Comparison of ENCODE assay signal across 8 cellular contexts in genomic region chr9:5608298-5609254, GRCh38. TPM values are rescaled to one million over a fixed set of nuclear protein-coding genes. Genes with fewer than 3 reads are reported as not detected.
DNase-seq lines count a peak whose midpoint lies in the region; ATAC-seq, FAIRE-seq and TF ChIP-seq lines count a peak whose summit lies in the region.

No MANE protein-coding gene starts in this region.

- POLR2A ChIA-PET in activated CD8-positive, alpha-beta T cell treated with anti-CD3 and anti-CD28 coated beads for 36 hours (lab: Charles Lee) = no interaction called here
- POLR2A ChIA-PET in HepG2 (lab: Yijun Ruan, JAX) = interaction anchor here (1.3 to 1.4 kb wide), 2 partner anchors 8 to 20 kb away, joined by 8 to 12 read pairs; partner anchors contain the start of gene RIC1

- DNase-seq in GM18507 (ENCODE audit: extremely low spot score, insufficient read length, low read depth) = no peak
- no peak for DNase-seq in activated CD8-positive, alpha-beta T cell treated with anti-CD3 and anti-CD28 coated beads for 36 hours
- peak; percentile 49 for DNase-seq in HepG2 (ENCODE audit: low spot score)
- DNase-seq in vagina (ENCODE audit: extremely low spot score in 2 of 2) = no peak
- DNase-seq in NCI-H187 (lab: John Stamatoyannopoulos, UW) = no peak
- no peak for DNase-seq in DMS79 (lab: John Stamatoyannopoulos, UW)

- no peaks in the 10 kb centered on the region for H3K9me3 ChIP-seq in HepG2 (ENCODE audit: low read length)
- H3K9me3 ChIP-seq in vagina = no peaks in the 10 kb centered on the region

- no peaks in the 10 kb centered on the region for H3K36me3 Mint-ChIP-seq in activated CD8-positive, alpha-beta T cell treated with anti-CD3 and anti-CD28 coated beads for 36 hours (ENCODE audit: low read depth)

- peak overlapping the region; percentile 52 for H3K9ac ChIP-seq in HepG2 (ENCODE audit: insufficient read depth, low read depth, low read length)

- H3K4me2 ChIP-seq in HepG2 (ENCODE audit: low read depth, low read length) = peak overlapping the region; percentile 72

- H3K27me3 Mint-ChIP-seq in activated CD8-positive, alpha-beta T cell treated with anti-CD3 and anti-CD28 coated beads for 36 hours = no peaks in the 10 kb centered on the region

- in situ Hi-C loops in HepG2 (cut with HindIII; ENCODE audit: extremely low pct_ligation_motif_present, low pct_unique_long_range_greater_than_20kb) = no loop called here

- no peaks in the 10 kb centered on the region for H3K36me3 ChIP-seq in HepG2 (replicated peaks in 1 of 2; ENCODE audit: control insufficient read depth in 1 of 2, insufficient read depth in 2 of 2, low read length in 2 of 2)
- H3K36me3 ChIP-seq in vagina = no peaks in the 10 kb centered on the region

- peak overlapping the region; percentile 5 for H3K27ac ChIP-seq in HepG2 (ENCODE audit: extremely low read length, insufficient read depth, low read length)
- H3K27ac ChIP-seq in vagina = no peak overlapping the region

- ATAC-seq in HG03039 (IDR thresholded peaks at IDR 0.05; ENCODE audit: unreplicated experiment) (peak; percentile 54), HepG2 (peak; percentile 99), HG03045 (IDR thresholded peaks at IDR 0.05; ENCODE audit: unreplicated experiment) (no peak)
- ATAC-seq in activated CD8-positive, alpha-beta T cell treated with anti-CD3 and anti-CD28 coated beads for 36 hours = peak; percentile 88

- peaks cover 15% of the 10 kb centered on the region for H3K4me1 Mint-ChIP-seq in activated CD8-positive, alpha-beta T cell treated with anti-CD3 and anti-CD28 coated beads for 36 hours (ENCODE audit: low read depth)

- no TSS peak for BruUV-seq in HepG2 (replicated peaks; lab: Mats Ljungman, UMichigan)

- TF ChIP-seq EP300 in HepG2 (IDR thresholded peaks at IDR 0.05; ENCODE audit: low read depth in 2 of 2, low read length in 2 of 2) (no peak), HepG2 (CRISPR knock-in tag; IDR thresholded peaks at IDR 0.05; ENCODE audit: borderline replicate concordance) (no peak)

- no peak for TF ChIP-seq POLR2A in HepG2 (IDR thresholded peaks at IDR 0.05; ENCODE audit: insufficient read depth in 1 of 2, low read depth in 2 of 2, low read length in 2 of 2)
- no peak for TF ChIP-seq POLR2A in vagina (IDR thresholded peaks at IDR 0.05)

- TF ChIP-seq RAD21 in HepG2 (CRISPR knock-in tag; IDR thresholded peaks at IDR 0.05) = no peak

- H3K4me1 ChIP-seq in HepG2 (ENCODE audit: insufficient read depth, low read length) (peaks cover 5% of the 10 kb centered on the region), vagina (peaks cover 27% of the 10 kb centered on the region)

- H3K27ac Mint-ChIP-seq in activated CD8-positive, alpha-beta T cell treated with anti-CD3 and anti-CD28 coated beads for 36 hours = peak overlapping the region; percentile 70

- H4K20me1 ChIP-seq in HepG2 (ENCODE audit: insufficient read depth, low read length) = no peaks in the 10 kb centered on the region

- TF ChIP-seq CTCF in activated CD8-positive, alpha-beta T cell treated with anti-CD3 and anti-CD28 coated beads for 36 hours (IDR thresholded peaks at IDR 0.05) = no peak
- TF ChIP-seq CTCF in HepG2 (CRISPR knock-in tag; IDR thresholded peaks at IDR 0.05) (peak; percentile 58), vagina (IDR thresholded peaks at IDR 0.05) (no peak)

- H3K4me3 Mint-ChIP-seq in activated CD8-positive, alpha-beta T cell treated with anti-CD3 and anti-CD28 coated beads for 36 hours = peak overlapping the region; percentile 69

- 4% methylated on average over 6 of the region's 6 CpGs for WGBS in HepG2 (ENCODE audit: low lambda C conversion rate)

- FAIRE-seq in GM18507 (lab: Jason Lieb, UNC) (peak; percentile 82), HepG2 (lab: Jason Lieb, UNC) (peak; percentile 86)

- peak overlapping the region; percentile 98 for H2AFZ ChIP-seq in HepG2 (ENCODE audit: low read length)

- CTCF ChIA-PET in activated CD8-positive, alpha-beta T cell treated with anti-CD3 and anti-CD28 coated beads for 36 hours (lab: Charles Lee) = interaction anchor here (1.1 to 3.1 kb wide), 5 partner anchors 8 to 422 kb away, joined by 3 to 24 read pairs (median 3); partner anchors contain the start of gene RIC1
- CTCF ChIA-PET in HepG2 (lab: Yijun Ruan, JAX; ENCODE audit: low intra/inter-chr PET ratio, low total read pairs) = no interaction called here

- intact Hi-C loops in activated CD8-positive, alpha-beta T cell treated with anti-CD3 and anti-CD28 coated beads for 36 hours (cut with micrococcal nuclease) = no loop called here
- intact Hi-C loops in HepG2 (cut with micrococcal nuclease; ENCODE audit: unreplicated experiment) (loop anchor here (10.0 kb wide), 2 partner anchors 106 to 624 kb away; partner anchors contain the start of gene JAK2), vagina (cut with DNase I) (no loop called here)

- H3K27me3 ChIP-seq in HepG2 (ENCODE audit: control insufficient read depth in 1 of 2, insufficient read depth in 2 of 2, low read length in 2 of 2) (no peaks in the 10 kb centered on the region), vagina (no peaks in the 10 kb centered on the region)

- H3K4me3 ChIP-seq in HepG2 (replicated peaks in 1 of 3; ENCODE audit: insufficient read depth in 1 of 3, low read depth in 2 of 3, low read length in 3 of 3) (peak overlapping the region; percentile 52 to 76 (median 66)), vagina (peak overlapping the region; percentile 18 to 38)

- H3K9me3 Mint-ChIP-seq in activated CD8-positive, alpha-beta T cell treated with anti-CD3 and anti-CD28 coated beads for 36 hours = peaks cover 2% of the 10 kb centered on the region

- H3K79me2 ChIP-seq in HepG2 (ENCODE audit: insufficient read depth, low read length) = no peaks in the 10 kb centered on the region

TF ChIP-seq in HepG2, 621 proteins besides CTCF, POLR2A, EP300 and RAD21 (continues in another document):
- peak; percentile 54 for TF ChIP-seq POGZ (CRISPR knock-in tag; IDR thresholded peaks at IDR 0.05)
- TF ChIP-seq ZNF83 (CRISPR knock-in tag; IDR thresholded peaks at IDR 0.05; ENCODE audit: borderline replicate concordance) = no peak
- TF ChIP-seq PHF8 (CRISPR knock-in tag; IDR thresholded peaks at IDR 0.05) = 0 out of 2 replicates have a peak, but pooled peaks have one; percentile 16
- TF ChIP-seq ZNF292 (CRISPR knock-in tag; IDR thresholded peaks at IDR 0.05; ENCODE audit: borderline replicate concordance, low read depth) = peak; percentile 83
- TF ChIP-seq MNT (IDR thresholded peaks at IDR 0.05) = no peak
- no peak for TF ChIP-seq SKIL (CRISPR knock-in tag; IDR thresholded peaks at IDR 0.05; ENCODE audit: borderline replicate concordance)
- TF ChIP-seq KLF12 (CRISPR knock-in tag; IDR thresholded peaks at IDR 0.05; ENCODE audit: borderline replicate concordance) = no peak

RNA-seq across cellular contexts. Expression of gene RIC1, which starts 20.3 kb away (rescaled TPM):
- total RNA-seq in activated CD8-positive, alpha-beta T cell treated with anti-CD3 and anti-CD28 coated beads for 36 hours = 10 to 100 TPM; 14.4 to 14.6 TPM
- total RNA-seq in HepG2 (2016; rRNA removed; fragmentation: Illumina TruSeq; extraction: Trizol) (19.0 and 21.2 TPM in 2 replicates), vagina (49.8 TPM)
- 3.0 and 3.1 TPM in 2 replicates for total RNA-seq in HepG2 (2016; cell fraction: cytosol; rRNA removed; fragmentation: Illumina TruSeq; extraction: Trizol; ENCODE audit: low read depth)
- total RNA-seq in HepG2 (2016; cell fraction: insoluble cytoplasmic fraction; rRNA removed; fragmentation: Illumina TruSeq; extraction: Trizol) = 18.6 and 20.2 TPM in 2 replicates
- 8.5 and 8.9 TPM in 2 replicates for total RNA-seq in HepG2 (2016; cell fraction: membrane; rRNA removed; fragmentation: Illumina TruSeq; extraction: Trizol)
- total RNA-seq in HepG2 (2016; cell fraction: nucleus; rRNA removed; fragmentation: Illumina TruSeq; extraction: Trizol) = 34.3 and 34.6 TPM in 2 replicates
- 15.9 and 18.2 TPM in 2 replicates for polyA plus RNA-seq in HepG2 (2011; rRNA removed)
- 10.9 and 13.1 TPM in 2 replicates for polyA plus RNA-seq in HepG2 (2011; cell fraction: cytosol; rRNA removed)
- 29.5 and 30.5 TPM in 2 replicates for polyA plus RNA-seq in HepG2 (2011; cell fraction: nucleus; rRNA removed)
- polyA plus RNA-seq in HepG2 (2012) = 9.3 and 10.5 TPM in 2 replicates
- polyA plus RNA-seq in HepG2 (2016; cell fraction: cytosol; fragmentation: Illumina TruSeq; extraction: Trizol; ENCODE audit: low read depth) = 0.60 and 0.62 TPM in 2 replicates
- 13.1 and 13.7 TPM in 2 replicates for polyA plus RNA-seq in HepG2 (2016; cell fraction: insoluble cytoplasmic fraction; fragmentation: Illumina TruSeq; extraction: Trizol; ENCODE audit: low read depth)
- polyA plus RNA-seq in HepG2 (2016; cell fraction: membrane; fragmentation: Illumina TruSeq; extraction: Trizol; ENCODE audit: low read depth) = 1.8 and 1.9 TPM in 2 replicates
- polyA plus RNA-seq in HepG2 (2016; cell fraction: nucleus; fragmentation: Illumina TruSeq; extraction: Trizol; ENCODE audit: insufficient read depth, low read depth) = 22.7 and 24.7 TPM in 2 replicates
- 40.6 and 43.6 TPM in 2 replicates for polyA minus RNA-seq in HepG2 (2011; rRNA and poly(A)+ RNA removed; ENCODE audit: low replicate concordance)
- 21.5 and 21.7 TPM in 2 replicates for polyA minus RNA-seq in HepG2 (2011; cell fraction: cytosol; rRNA and poly(A)+ RNA removed)
- polyA minus RNA-seq in HepG2 (2011; cell fraction: nucleus; rRNA and poly(A)+ RNA removed) = 84.3 and 94.9 TPM in 2 replicates
